Comparison of ENCODE assay signal across 2 cellular contexts in genomic region chr3:126439346-126439967, GRCh38.
TF ChIP-seq lines count a peak whose summit lies in the region.

No MANE protein-coding gene starts in this region.

TF ChIP-seq in HepG2, 621 proteins besides CTCF, POLR2A, EP300 and RAD21:
- TF ChIP-seq AHDC1 (CRISPR knock-in tag; IDR thresholded peaks at IDR 0.05; ENCODE audit: borderline replicate concordance), result no peak

TF ChIP-seq in H1, 55 proteins besides CTCF, POLR2A, EP300 and RAD21:
- TF ChIP-seq SP1 (IDR thresholded peaks at IDR 0.05; ENCODE audit: low read depth, low read length), result no peak
- TF ChIP-seq SP4 (IDR thresholded peaks at IDR 0.05; ENCODE audit: low read length), result no peak
- no peak for TF ChIP-seq EGR1 (IDR thresholded peaks at IDR 0.05; ENCODE audit: borderline replicate concordance, low read depth, low read length)
- TF ChIP-seq BCL11A (IDR thresholded peaks at IDR 0.05; ENCODE audit: low read depth in 2 of 2, low read length in 2 of 2), result no peak
- no peak for TF ChIP-seq RNF2 (IDR thresholded peaks at IDR 0.05; ENCODE audit: borderline replicate concordance, low read depth, low read length, missing control alignments, poor library complexity, severe bottlenecking)
- TF ChIP-seq KDM5A (IDR thresholded peaks at IDR 0.05; ENCODE audit: low read length), result no peak
- no peak for TF ChIP-seq CBX8 (IDR thresholded peaks at IDR 0.05; ENCODE audit: borderline replicate concordance, low read depth, low read length)
- TF ChIP-seq CEBPB (IDR thresholded peaks at IDR 0.05; ENCODE audit: low read depth, low read length), result no peak
- TF ChIP-seq NANOG (IDR thresholded peaks at IDR 0.05; ENCODE audit: insufficient read depth, low read depth, low read length, poor library complexity, severe bottlenecking), result no peak
- no peak for TF ChIP-seq SRF (IDR thresholded peaks at IDR 0.05; ENCODE audit: low read depth, low read length)
- TF ChIP-seq HDAC6 (IDR thresholded peaks at IDR 0.05; ENCODE audit: low read depth, low read length), result no peak
- TF ChIP-seq TBP (IDR thresholded peaks at IDR 0.05; ENCODE audit: low read depth, low read length), result no peak
- no peak for TF ChIP-seq PHF8 (conservative IDR thresholded peaks at IDR 0.05; ENCODE audit: low read depth, low read length)
- TF ChIP-seq SIN3A (conservative IDR thresholded peaks at IDR 0.05 in 1 of 2, IDR thresholded peaks at IDR 0.05 in 1 of 2; ENCODE audit: low read depth in 1 of 2, low read length in 2 of 2), result no peak
- no peak for TF ChIP-seq CHD7 (IDR thresholded peaks at IDR 0.05; ENCODE audit: insufficient replicate concordance, low read length)
- TF ChIP-seq ATF3 (IDR thresholded peaks at IDR 0.05; ENCODE audit: insufficient read depth, low read depth, low read length), result no peak
- no peak for TF ChIP-seq SP2 (IDR thresholded peaks at IDR 0.05; ENCODE audit: low read length)
